1 cellular context compared by ENCODE assay signal in the genomic region with DNA sequence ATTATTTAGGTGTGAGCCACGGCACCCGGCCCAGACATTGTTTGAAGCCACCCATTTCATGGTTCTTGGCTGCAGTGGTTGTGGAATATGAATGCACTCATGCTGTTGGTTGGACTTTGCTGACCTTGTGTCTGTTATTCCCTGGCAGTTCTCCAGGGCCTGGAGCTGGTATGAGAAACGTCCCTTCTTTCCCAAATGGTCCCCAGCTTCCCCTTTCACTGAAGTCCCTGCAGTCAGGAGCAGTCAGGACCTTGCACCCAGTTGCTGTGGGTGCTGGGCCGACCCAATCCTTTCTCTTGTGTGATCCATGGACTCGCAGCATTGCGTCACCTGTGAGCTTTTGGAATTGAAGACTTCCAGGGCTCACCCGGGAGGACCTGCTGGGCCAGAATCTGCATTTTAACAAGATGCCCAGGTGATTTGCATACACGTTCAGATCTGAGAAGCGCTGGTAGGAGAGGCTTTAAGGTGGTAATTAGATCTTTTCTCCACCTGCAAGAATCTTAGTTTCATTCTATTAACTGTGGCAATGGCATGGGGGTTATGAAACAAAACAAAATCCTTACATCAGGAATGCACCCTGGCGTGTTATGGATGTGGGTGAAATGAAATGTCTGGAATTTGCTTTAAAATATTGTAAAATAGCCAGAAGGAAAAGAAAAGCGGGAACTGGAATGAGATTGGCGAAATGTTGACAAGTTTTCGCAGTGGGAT.
TF ChIP-seq lines count a peak whose summit lies in the region.

No MANE protein-coding gene starts in this region.

TF ChIP-seq in HepG2, 621 proteins besides CTCF, POLR2A, EP300 and RAD21 (continued from another document and continues in another):
- TF ChIP-seq, protein P1, sequence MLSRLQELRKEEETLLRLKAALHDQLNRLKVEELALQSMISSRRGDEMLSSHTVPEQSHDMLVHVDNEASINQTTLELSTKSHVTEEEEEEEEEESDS (CRISPR knock-in tag; IDR thresholded peaks at IDR 0.05; ENCODE audit: borderline replicate concordance), result peak; percentile 64
- peak; percentile 70; the same call in 1 of the 2 replicates for TF ChIP-seq REPIN1 (CRISPR knock-in tag; IDR thresholded peaks at IDR 0.05; ENCODE audit: borderline replicate concordance, low read depth)
- peak; percentile 52; the same call in 1 of the 2 replicates for TF ChIP-seq ETV5 (CRISPR knock-in tag; IDR thresholded peaks at IDR 0.05; ENCODE audit: borderline replicate concordance)
- TF ChIP-seq SKI (IDR thresholded peaks at IDR 0.05; ENCODE audit: partially characterized antibody), result peak; percentile 27
- TF ChIP-seq DPF2 (CRISPR knock-in tag; IDR thresholded peaks at IDR 0.05; ENCODE audit: borderline replicate concordance, low read depth), result peak; percentile 94
- TF ChIP-seq IKZF4 (CRISPR knock-in tag; IDR thresholded peaks at IDR 0.05; ENCODE audit: borderline replicate concordance, low read depth, not compliant biosample characterization), result peak; percentile 79
- TF ChIP-seq ZNF781 (CRISPR knock-in tag; IDR thresholded peaks at IDR 0.05; ENCODE audit: borderline replicate concordance, not compliant biosample characterization), result peak; percentile 75
- TF ChIP-seq, protein P2, sequence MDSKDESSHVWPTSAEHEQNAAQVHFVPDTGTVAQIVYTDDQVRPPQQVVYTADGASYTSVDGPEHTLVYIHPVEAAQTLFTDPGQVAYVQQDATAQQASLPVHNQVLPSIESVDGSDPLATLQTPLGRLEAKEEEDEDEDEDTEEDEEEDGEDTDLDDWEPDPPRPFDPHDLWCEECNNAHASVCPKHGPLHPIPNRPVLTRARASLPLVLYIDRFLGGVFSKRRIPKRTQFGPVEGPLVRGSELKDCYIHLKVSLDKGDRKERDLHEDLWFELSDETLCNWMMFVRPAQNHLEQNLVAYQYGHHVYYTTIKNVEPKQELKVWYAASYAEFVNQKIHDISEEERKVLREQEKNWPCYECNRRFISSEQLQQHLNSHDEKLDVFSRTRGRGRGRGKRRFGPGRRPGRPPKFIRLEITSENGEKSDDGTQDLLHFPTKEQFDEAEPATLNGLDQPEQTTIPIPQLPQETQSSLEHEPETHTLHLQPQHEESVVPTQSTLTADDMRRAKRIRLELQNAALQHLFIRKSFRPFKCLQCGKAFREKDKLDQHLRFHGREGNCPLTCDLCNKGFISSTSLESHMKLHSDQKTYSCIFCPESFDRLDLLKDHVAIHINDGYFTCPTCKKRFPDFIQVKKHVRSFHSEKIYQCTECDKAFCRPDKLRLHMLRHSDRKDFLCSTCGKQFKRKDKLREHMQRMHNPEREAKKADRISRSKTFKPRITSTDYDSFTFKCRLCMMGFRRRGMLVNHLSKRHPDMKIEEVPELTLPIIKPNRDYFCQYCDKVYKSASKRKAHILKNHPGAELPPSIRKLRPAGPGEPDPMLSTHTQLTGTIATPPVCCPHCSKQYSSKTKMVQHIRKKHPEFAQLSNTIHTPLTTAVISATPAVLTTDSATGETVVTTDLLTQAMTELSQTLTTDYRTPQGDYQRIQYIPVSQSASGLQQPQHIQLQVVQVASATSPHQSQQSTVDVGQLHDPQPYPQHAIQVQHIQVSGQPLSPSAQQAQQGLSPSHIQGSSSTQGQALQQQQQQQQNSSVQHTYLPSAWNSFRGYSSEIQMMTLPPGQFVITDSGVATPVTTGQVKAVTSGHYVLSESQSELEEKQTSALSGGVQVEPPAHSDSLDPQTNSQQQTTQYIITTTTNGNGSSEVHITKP (CRISPR knock-in tag; IDR thresholded peaks at IDR 0.05; ENCODE audit: low read depth), result peak; percentile 69
- TF ChIP-seq ZNF136 (CRISPR knock-in tag; IDR thresholded peaks at IDR 0.05; ENCODE audit: low read depth), result peak; percentile 76; the same call in 1 of the 2 replicates
- peak; percentile 85; the same call in 1 of the 2 replicates for TF ChIP-seq TARDBP (CRISPR knock-in tag; IDR thresholded peaks at IDR 0.05)
- TF ChIP-seq, protein P3, sequence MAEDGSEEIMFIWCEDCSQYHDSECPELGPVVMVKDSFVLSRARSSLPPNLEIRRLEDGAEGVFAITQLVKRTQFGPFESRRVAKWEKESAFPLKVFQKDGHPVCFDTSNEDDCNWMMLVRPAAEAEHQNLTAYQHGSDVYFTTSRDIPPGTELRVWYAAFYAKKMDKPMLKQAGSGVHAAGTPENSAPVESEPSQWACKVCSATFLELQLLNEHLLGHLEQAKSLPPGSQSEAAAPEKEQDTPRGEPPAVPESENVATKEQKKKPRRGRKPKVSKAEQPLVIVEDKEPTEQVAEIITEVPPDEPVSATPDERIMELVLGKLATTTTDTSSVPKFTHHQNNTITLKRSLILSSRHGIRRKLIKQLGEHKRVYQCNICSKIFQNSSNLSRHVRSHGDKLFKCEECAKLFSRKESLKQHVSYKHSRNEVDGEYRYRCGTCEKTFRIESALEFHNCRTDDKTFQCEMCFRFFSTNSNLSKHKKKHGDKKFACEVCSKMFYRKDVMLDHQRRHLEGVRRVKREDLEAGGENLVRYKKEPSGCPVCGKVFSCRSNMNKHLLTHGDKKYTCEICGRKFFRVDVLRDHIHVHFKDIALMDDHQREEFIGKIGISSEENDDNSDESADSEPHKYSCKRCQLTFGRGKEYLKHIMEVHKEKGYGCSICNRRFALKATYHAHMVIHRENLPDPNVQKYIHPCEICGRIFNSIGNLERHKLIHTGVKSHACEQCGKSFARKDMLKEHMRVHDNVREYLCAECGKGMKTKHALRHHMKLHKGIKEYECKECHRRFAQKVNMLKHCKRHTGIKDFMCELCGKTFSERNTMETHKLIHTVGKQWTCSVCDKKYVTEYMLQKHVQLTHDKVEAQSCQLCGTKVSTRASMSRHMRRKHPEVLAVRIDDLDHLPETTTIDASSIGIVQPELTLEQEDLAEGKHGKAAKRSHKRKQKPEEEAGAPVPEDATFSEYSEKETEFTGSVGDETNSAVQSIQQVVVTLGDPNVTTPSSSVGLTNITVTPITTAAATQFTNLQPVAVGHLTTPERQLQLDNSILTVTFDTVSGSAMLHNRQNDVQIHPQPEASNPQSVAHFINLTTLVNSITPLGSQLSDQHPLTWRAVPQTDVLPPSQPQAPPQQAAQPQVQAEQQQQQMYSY (CRISPR knock-in tag; IDR thresholded peaks at IDR 0.05), result peak; percentile 42; the same call in 1 of the 2 replicates
- peak; percentile 89 for TF ChIP-seq RXRB (CRISPR knock-in tag; IDR thresholded peaks at IDR 0.05; ENCODE audit: borderline replicate concordance)
- 0 out of 2 replicates have a peak, but pooled peaks have one; percentile 39 for TF ChIP-seq NPAS2 (CRISPR knock-in tag; IDR thresholded peaks at IDR 0.05; ENCODE audit: borderline replicate concordance)
- peak; percentile 61; the same call in 1 of the 2 replicates for TF ChIP-seq KDM5B (CRISPR knock-in tag; IDR thresholded peaks at IDR 0.05; ENCODE audit: borderline replicate concordance)
- peak; percentile 93 for TF ChIP-seq GATAD2A (CRISPR knock-in tag; IDR thresholded peaks at IDR 0.05)
- TF ChIP-seq, protein P4, sequence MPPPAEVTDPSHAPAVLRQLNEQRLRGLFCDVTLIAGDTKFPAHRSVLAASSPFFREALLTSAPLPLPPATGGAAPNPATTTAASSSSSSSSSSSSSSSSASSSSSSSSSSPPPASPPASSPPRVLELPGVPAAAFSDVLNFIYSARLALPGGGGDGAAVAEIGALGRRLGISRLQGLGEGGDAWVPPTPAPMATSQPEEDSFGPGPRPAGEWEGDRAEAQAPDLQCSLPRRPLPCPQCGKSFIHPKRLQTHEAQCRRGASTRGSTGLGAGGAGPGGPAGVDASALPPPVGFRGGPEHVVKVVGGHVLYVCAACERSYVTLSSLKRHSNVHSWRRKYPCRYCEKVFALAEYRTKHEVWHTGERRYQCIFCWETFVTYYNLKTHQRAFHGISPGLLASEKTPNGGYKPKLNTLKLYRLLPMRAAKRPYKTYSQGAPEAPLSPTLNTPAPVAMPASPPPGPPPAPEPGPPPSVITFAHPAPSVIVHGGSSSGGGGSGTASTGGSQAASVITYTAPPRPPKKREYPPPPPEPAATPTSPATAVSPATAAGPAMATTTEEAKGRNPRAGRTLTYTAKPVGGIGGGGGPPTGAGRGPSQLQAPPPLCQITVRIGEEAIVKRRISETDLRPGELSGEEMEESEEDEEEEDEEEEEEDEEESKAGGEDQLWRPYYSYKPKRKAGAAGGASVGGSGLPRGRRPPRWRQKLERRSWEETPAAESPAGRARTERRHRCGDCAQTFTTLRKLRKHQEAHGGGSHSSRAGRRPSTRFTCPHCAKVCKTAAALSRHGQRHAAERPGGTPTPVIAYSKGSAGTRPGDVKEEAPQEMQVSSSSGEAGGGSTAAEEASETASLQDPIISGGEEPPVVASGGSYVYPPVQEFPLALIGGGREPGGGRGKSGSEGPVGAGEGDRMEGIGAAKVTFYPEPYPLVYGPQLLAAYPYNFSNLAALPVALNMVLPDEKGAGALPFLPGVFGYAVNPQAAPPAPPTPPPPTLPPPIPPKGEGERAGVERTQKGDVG (CRISPR knock-in tag; IDR thresholded peaks at IDR 0.05; ENCODE audit: borderline replicate concordance), result peak; percentile 87; the same call in 1 of the 2 replicates
- peak; percentile 68; the same call in 1 of the 2 replicates for TF ChIP-seq SOX5 (CRISPR knock-in tag; IDR thresholded peaks at IDR 0.05; ENCODE audit: borderline replicate concordance)
- peak; percentile 93; the same call in 1 of the 2 replicates for TF ChIP-seq ZNF598 (CRISPR knock-in tag; IDR thresholded peaks at IDR 0.05; ENCODE audit: borderline replicate concordance)
- TF ChIP-seq, protein P5, sequence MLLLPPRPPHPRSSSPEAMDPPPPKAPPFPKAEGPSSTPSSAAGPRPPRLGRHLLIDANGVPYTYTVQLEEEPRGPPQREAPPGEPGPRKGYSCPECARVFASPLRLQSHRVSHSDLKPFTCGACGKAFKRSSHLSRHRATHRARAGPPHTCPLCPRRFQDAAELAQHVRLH (CRISPR knock-in tag; IDR thresholded peaks at IDR 0.05; ENCODE audit: borderline replicate concordance, low read depth), result peak; percentile 92; the same call in 1 of the 2 replicates
- TF ChIP-seq ZNF564 (CRISPR knock-in tag; IDR thresholded peaks at IDR 0.05), result peak; percentile 97
- TF ChIP-seq BORCS8-MEF2B (CRISPR knock-in tag; IDR thresholded peaks at IDR 0.05), result peak; percentile 83
- peak; percentile 95; the same call in 1 of the 2 replicates for TF ChIP-seq ZNF337 (CRISPR knock-in tag; IDR thresholded peaks at IDR 0.05; ENCODE audit: borderline replicate concordance, low read depth)
- peak; percentile 92 for TF ChIP-seq PPARG (CRISPR knock-in tag; conservative IDR thresholded peaks at IDR 0.05)
- TF ChIP-seq, protein P6, sequence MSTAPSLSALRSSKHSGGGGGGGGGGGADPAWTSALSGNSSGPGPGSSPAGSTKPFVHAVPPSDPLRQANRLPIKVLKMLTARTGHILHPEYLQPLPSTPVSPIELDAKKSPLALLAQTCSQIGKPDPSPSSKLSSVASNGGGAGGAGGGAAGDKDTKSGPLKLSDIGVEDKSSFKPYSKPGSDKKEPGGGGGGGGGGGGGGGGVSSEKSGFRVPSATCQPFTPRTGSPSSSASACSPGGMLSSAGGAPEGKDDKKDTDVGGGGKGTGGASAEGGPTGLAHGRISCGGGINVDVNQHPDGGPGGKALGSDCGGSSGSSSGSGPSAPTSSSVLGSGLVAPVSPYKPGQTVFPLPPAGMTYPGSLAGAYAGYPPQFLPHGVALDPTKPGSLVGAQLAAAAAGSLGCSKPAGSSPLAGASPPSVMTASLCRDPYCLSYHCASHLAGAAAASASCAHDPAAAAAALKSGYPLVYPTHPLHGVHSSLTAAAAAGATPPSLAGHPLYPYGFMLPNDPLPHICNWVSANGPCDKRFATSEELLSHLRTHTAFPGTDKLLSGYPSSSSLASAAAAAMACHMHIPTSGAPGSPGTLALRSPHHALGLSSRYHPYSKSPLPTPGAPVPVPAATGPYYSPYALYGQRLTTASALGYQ (CRISPR knock-in tag; IDR thresholded peaks at IDR 0.05), result peak; percentile 41; the same call in 1 of the 2 replicates
- TF ChIP-seq RARA (CRISPR knock-in tag; IDR thresholded peaks at IDR 0.05), result 0 out of 2 replicates have a peak, but pooled peaks have one; percentile 77
- TF ChIP-seq, protein P7, sequence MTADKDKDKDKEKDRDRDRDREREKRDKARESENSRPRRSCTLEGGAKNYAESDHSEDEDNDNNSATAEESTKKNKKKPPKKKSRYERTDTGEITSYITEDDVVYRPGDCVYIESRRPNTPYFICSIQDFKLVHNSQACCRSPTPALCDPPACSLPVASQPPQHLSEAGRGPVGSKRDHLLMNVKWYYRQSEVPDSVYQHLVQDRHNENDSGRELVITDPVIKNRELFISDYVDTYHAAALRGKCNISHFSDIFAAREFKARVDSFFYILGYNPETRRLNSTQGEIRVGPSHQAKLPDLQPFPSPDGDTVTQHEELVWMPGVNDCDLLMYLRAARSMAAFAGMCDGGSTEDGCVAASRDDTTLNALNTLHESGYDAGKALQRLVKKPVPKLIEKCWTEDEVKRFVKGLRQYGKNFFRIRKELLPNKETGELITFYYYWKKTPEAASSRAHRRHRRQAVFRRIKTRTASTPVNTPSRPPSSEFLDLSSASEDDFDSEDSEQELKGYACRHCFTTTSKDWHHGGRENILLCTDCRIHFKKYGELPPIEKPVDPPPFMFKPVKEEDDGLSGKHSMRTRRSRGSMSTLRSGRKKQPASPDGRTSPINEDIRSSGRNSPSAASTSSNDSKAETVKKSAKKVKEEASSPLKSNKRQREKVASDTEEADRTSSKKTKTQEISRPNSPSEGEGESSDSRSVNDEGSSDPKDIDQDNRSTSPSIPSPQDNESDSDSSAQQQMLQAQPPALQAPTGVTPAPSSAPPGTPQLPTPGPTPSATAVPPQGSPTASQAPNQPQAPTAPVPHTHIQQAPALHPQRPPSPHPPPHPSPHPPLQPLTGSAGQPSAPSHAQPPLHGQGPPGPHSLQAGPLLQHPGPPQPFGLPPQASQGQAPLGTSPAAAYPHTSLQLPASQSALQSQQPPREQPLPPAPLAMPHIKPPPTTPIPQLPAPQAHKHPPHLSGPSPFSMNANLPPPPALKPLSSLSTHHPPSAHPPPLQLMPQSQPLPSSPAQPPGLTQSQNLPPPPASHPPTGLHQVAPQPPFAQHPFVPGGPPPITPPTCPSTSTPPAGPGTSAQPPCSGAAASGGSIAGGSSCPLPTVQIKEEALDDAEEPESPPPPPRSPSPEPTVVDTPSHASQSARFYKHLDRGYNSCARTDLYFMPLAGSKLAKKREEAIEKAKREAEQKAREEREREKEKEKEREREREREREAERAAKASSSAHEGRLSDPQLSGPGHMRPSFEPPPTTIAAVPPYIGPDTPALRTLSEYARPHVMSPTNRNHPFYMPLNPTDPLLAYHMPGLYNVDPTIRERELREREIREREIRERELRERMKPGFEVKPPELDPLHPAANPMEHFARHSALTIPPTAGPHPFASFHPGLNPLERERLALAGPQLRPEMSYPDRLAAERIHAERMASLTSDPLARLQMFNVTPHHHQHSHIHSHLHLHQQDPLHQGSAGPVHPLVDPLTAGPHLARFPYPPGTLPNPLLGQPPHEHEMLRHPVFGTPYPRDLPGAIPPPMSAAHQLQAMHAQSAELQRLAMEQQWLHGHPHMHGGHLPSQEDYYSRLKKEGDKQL (CRISPR knock-in tag; IDR thresholded peaks at IDR 0.05; ENCODE audit: low read depth), result peak; percentile 21; the same call in 1 of the 2 replicates
- TF ChIP-seq, protein P8, sequence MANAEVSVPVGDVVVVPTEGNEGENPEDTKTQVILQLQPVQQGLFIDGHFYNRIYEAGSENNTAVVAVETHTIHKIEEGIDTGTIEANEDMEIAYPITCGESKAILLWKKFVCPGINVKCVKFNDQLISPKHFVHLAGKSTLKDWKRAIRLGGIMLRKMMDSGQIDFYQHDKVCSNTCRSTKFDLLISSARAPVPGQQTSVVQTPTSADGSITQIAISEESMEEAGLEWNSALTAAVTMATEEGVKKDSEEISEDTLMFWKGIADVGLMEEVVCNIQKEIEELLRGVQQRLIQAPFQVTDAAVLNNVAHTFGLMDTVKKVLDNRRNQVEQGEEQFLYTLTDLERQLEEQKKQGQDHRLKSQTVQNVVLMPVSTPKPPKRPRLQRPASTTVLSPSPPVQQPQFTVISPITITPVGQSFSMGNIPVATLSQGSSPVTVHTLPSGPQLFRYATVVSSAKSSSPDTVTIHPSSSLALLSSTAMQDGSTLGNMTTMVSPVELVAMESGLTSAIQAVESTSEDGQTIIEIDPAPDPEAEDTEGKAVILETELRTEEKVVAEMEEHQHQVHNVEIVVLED (CRISPR knock-in tag; IDR thresholded peaks at IDR 0.05; ENCODE audit: borderline replicate concordance), result peak; percentile 69; the same call in 1 of the 2 replicates
- peak; percentile 99 for TF ChIP-seq ZNF644 (CRISPR knock-in tag; IDR thresholded peaks at IDR 0.05; ENCODE audit: low read depth)
